In the genomic region with DNA sequence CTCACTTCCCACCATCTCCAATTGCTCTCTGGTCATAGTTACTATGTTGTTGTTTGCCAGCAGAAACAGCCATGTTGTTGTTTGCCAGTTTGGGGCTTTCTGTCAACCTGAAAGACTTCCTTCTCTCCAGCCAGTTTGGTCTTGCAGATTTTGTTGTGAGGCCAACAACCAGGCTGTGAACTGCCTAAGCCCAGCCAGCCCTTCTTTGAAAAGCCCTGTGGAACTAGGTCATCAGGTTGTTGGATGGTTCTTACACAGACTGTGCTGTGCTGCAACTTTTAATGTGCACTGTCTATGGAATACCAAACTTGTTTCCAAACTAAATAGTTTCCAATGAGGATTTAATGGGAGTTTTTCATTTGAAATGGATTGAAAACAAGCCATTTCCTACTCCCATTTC, we compare ENCODE assay signal across 13 cellular contexts.
"Had no signal": no experiment of that assay in that cellular context is flagged by ENCODE, and none has a peak within 500 bp of the region (broad histone marks: within the 10 kb centered on the region; RNA-seq: fewer than 3 reads in every experiment).

No MANE protein-coding gene starts in this region.

- H3K9me3 Mint-ChIP-seq: activated naive CD8-positive, alpha-beta T cell treated with anti-CD3 and anti-CD28 coated beads for 36 hours; activated T-cell treated with anti-CD3 and anti-CD28 coated beads, Interleukin-2, amount 50 U/mL, for 24 hours; nephron had no signal

- H3K4me3 Mint-ChIP-seq: activated CD8-positive, alpha-beta memory T cell treated with anti-CD3 and anti-CD28 coated beads, Interleukin-2, amount 10 ng/mL, durations not matched to agents 7 days and 5 days; activated naive CD8-positive, alpha-beta T cell treated with anti-CD3 and anti-CD28 coated beads for 36 hours; activated T-cell treated with anti-CD3 and anti-CD28 coated beads, Interleukin-2, amount 50 U/mL, for 24 hours; nephron; T-helper 2 cell treated with Interferon-gamma antibody and Interleukin-4, amounts not matched to agents 5 μg/mL and 100 μg/mL, for 36 hours had no signal

- H3K4me3 ChIP-seq: breast epithelium, gastroesophageal sphincter, smooth muscle cell, transverse colon had no signal

- H3K4me1 ChIP-seq: breast epithelium had no signal

- H3K4me1 Mint-ChIP-seq: activated CD8-positive, alpha-beta memory T cell treated with anti-CD3 and anti-CD28 coated beads, Interleukin-2, amount 10 ng/mL, durations not matched to agents 7 days and 5 days; activated naive CD8-positive, alpha-beta T cell treated with anti-CD3 and anti-CD28 coated beads for 36 hours had no signal

- DNase-seq: activated CD4-positive, alpha-beta T cell treated with anti-CD3 and anti-CD28 coated beads, Interleukin-2, amount 50 U/mL, for 48 hours; activated CD8-positive, alpha-beta memory T cell treated with anti-CD3 and anti-CD28 coated beads, Interleukin-2, amount 10 ng/mL, durations not matched to agents 7 days and 5 days; activated effector memory CD4-positive, alpha-beta T cell treated with anti-CD3 and anti-CD28 coated beads, Interleukin-2, amount 50 U/mL, for 16 hours; activated naive CD8-positive, alpha-beta T cell treated with anti-CD3 and anti-CD28 coated beads for 36 hours; activated T-cell treated with anti-CD3 and anti-CD28 coated beads, Interleukin-2, amount 50 U/mL, for 24 hours; left cardiac atrium; mammary epithelial cell; transverse colon had no signal

- H3K36me3 Mint-ChIP-seq: activated CD8-positive, alpha-beta memory T cell treated with anti-CD3 and anti-CD28 coated beads, Interleukin-2, amount 10 ng/mL, durations not matched to agents 7 days and 5 days; activated naive CD8-positive, alpha-beta T cell treated with anti-CD3 and anti-CD28 coated beads for 36 hours had no signal

- H3K4me2 ChIP-seq: smooth muscle cell had no signal

- ATAC-seq: activated CD8-positive, alpha-beta memory T cell treated with anti-CD3 and anti-CD28 coated beads, Interleukin-2, amount 10 ng/mL, durations not matched to agents 7 days and 5 days; gastroesophageal sphincter had no signal

- H3K36me3 ChIP-seq: breast epithelium, gastroesophageal sphincter, transverse colon had no signal

- H3K27me3 ChIP-seq: breast epithelium, gastroesophageal sphincter, transverse colon had no signal

- H3K27me3 Mint-ChIP-seq: activated CD8-positive, alpha-beta memory T cell treated with anti-CD3 and anti-CD28 coated beads, Interleukin-2, amount 10 ng/mL, durations not matched to agents 7 days and 5 days; activated naive CD8-positive, alpha-beta T cell treated with anti-CD3 and anti-CD28 coated beads for 36 hours; activated T-cell treated with anti-CD3 and anti-CD28 coated beads, Interleukin-2, amount 50 U/mL, for 24 hours had no signal

- H3K27ac Mint-ChIP-seq: activated CD8-positive, alpha-beta memory T cell treated with anti-CD3 and anti-CD28 coated beads, Interleukin-2, amount 10 ng/mL, durations not matched to agents 7 days and 5 days; activated naive CD8-positive, alpha-beta T cell treated with anti-CD3 and anti-CD28 coated beads for 36 hours; activated T-cell treated with anti-CD3 and anti-CD28 coated beads, Interleukin-2, amount 50 U/mL, for 24 hours; nephron; T-helper 2 cell treated with Interferon-gamma antibody and Interleukin-4, amounts not matched to agents 5 μg/mL and 100 μg/mL, for 36 hours had no signal

- H3K27ac ChIP-seq: gastroesophageal sphincter, transverse colon had no signal

- H3K9me3 ChIP-seq: breast epithelium, gastroesophageal sphincter, transverse colon had no signal
